ENCODE assay signal across 8 cellular contexts in genomic region chr19:7869453-7869909, GRCh38. TPM values are rescaled to one million over a fixed set of nuclear protein-coding genes. Genes with fewer than 3 reads are reported as not detected.
DNase-seq lines count a peak whose midpoint lies in the region; ATAC-seq and TF ChIP-seq lines count a peak whose summit lies in the region.

No MANE protein-coding gene starts in this region.

- H3K36me3 ChIP-seq in NT2/D1 (ENCODE audit: insufficient read depth, insufficient read length, low read length): no peaks in the 10 kb centered on the region
- H3K36me3 ChIP-seq in parathyroid adenoma (ENCODE audit: control insufficient read depth, insufficient read depth, low read length): no peaks in the 10 kb centered on the region
- H3K36me3 ChIP-seq in urinary bladder (ENCODE audit: insufficient read depth): no peaks in the 10 kb centered on the region

- peak overlapping the region; percentile 96 for H3K4me2 ChIP-seq in parathyroid adenoma (ENCODE audit: low read length)

- H3K9me3 ChIP-seq in NT2/D1 (ENCODE audit: insufficient read depth, low read length): no peaks in the 10 kb centered on the region
- no peaks in the 10 kb centered on the region for H3K9me3 ChIP-seq in parathyroid adenoma (ENCODE audit: control insufficient read depth, low read length)

- H3K27ac ChIP-seq in parathyroid adenoma (peak overlapping the region; percentile 67), urinary bladder (ENCODE audit: low read depth) (peak overlapping the region; percentile 0)

- peak; percentile 90 for DNase-seq in GM10266 (ENCODE audit: extremely low spot score)
- peak; percentile 51 for DNase-seq in NT2/D1 (ENCODE audit: low read depth, low spot score)
- peak; percentile 90 to 91 for DNase-seq in activated T-cell treated with anti-CD3 and anti-CD28 coated beads, Interleukin-2, amount 50 U/mL, for 48 hours
- DNase-seq in foreskin fibroblast: peak in 1 of 2 donors; percentile 73
- DNase-seq in amniotic stem cell (lab: John Stamatoyannopoulos, UW): no peak

- peaks cover 31% of the 10 kb centered on the region for H3K27me3 ChIP-seq in NT2/D1 (ENCODE audit: insufficient read depth, insufficient read length)
- H3K27me3 ChIP-seq in parathyroid adenoma (ENCODE audit: control insufficient read depth, insufficient read depth, low read length): no peaks in the 10 kb centered on the region

- H3K79me2 ChIP-seq in parathyroid adenoma: no peaks in the 10 kb centered on the region

- H2AFZ ChIP-seq in parathyroid adenoma: peak overlapping the region; percentile 81

- ATAC-seq in HG02678 (IDR thresholded peaks at IDR 0.05; ENCODE audit: unreplicated experiment): peak; percentile 41

- H3K4me3 ChIP-seq in NT2/D1 (ENCODE audit: insufficient read length, low read depth) (peak overlapping the region; percentile 54), foreskin fibroblast (ENCODE audit: low read depth in 1 of 2, low read length in 2 of 2) (peak overlapping the region; percentile 35 to 36), parathyroid adenoma (ENCODE audit: low read depth, low read length) (peak overlapping the region; percentile 55), urinary bladder (ENCODE audit: low read depth, low read length) (peak overlapping the region; percentile 25)

- TF ChIP-seq CTCF in GM10266 (IDR thresholded peaks at IDR 0.05; ENCODE audit: control insufficient read depth, insufficient read depth, low read depth, missing control alignments) (peak; percentile 4), foreskin fibroblast (IDR thresholded peaks at IDR 0.05; ENCODE audit: low read depth, low read length) (no peak), parathyroid adenoma (IDR thresholded peaks at IDR 0.05) (no peak)

- H3K9ac ChIP-seq in NT2/D1 (ENCODE audit: insufficient read length, low read depth) (peak overlapping the region; percentile 76), parathyroid adenoma (no peak overlapping the region)

- H3K4me1 ChIP-seq in NT2/D1 (ENCODE audit: insufficient read depth, insufficient read length) (peaks cover 20% of the 10 kb centered on the region), parathyroid adenoma (peaks cover 8% of the 10 kb centered on the region), urinary bladder (ENCODE audit: insufficient read depth) (peaks cover 5% of the 10 kb centered on the region)

- WGBS in urinary bladder: 5% methylated on average over 47 of the region's 47 CpGs

RNA-seq across cellular contexts. Expression of gene PRR36, which starts 4.7 kb away (rescaled TPM):
- total RNA-seq in urinary bladder: 0.11 TPM
- polyA plus RNA-seq in urinary bladder: 0.10 TPM

RNA-seq across cellular contexts. Expression of gene LRRC8E, which starts 18.8 kb away (rescaled TPM):
- total RNA-seq in urinary bladder: 1.3 TPM
- 1.1 TPM for polyA plus RNA-seq in urinary bladder

RNA-seq across cellular contexts. Expression of gene MAP2K7, which starts 34.2 kb away (rescaled TPM):
- 9.8 TPM for total RNA-seq in urinary bladder
- polyA plus RNA-seq in urinary bladder: 31.0 TPM

RNA-seq across cellular contexts. Expression of gene EVI5L, which starts 39.5 kb away (rescaled TPM):
- 7.8 TPM for total RNA-seq in urinary bladder
- 21.1 TPM for polyA plus RNA-seq in urinary bladder

RNA-seq across cellular contexts. Expression of gene TGFBR3L, which starts 45.1 kb away (rescaled TPM):
- not detected for total RNA-seq in urinary bladder
- polyA plus RNA-seq in urinary bladder: 2.6 TPM
